ENCODE assay signal across 8 cellular contexts in genomic region chr1:161621181-161622000, GRCh38. TPM values are rescaled to one million over a fixed set of nuclear protein-coding genes. Genes with fewer than 3 reads are reported as not detected.
A peak's percentile ranks its signal among the peaks of the same experiment; 100 is the strongest.
DNase-seq lines count a peak whose midpoint lies in the region; ATAC-seq and TF ChIP-seq lines count a peak whose summit lies in the region.
"Not testable (repeated sequence)": the region's sequence is repeated elsewhere in the genome, so short reads cannot be mapped to it uniquely, and the experiment has no call there.

No MANE protein-coding gene starts in this region.

- not testable (repeated sequence) for H3K9me2 ChIP-seq in GM23338 (ENCODE audit: insufficient read depth)

- not testable (repeated sequence) for H3K27ac ChIP-seq in GM23338 (ENCODE audit: low read depth); body of pancreas; right atrium auricular region

- not testable (repeated sequence) for H3K4me1 ChIP-seq in GM23338 (ENCODE audit: insufficient read depth); body of pancreas; right atrium auricular region

- ATAC-seq in GM23338, result peak; percentile 87
- not testable (repeated sequence) for ATAC-seq in body of pancreas

- H3K4me2 ChIP-seq in GM23338, result peak overlapping the region; percentile 75

- DNase-seq in DMS114 treated with DMSO at 0.1 percent for 48 hours (lab: John Stamatoyannopoulos, UW; ENCODE audit: unreplicated experiment), result peak; percentile 85
- peak; percentile 81 for DNase-seq in GM23338 (ENCODE audit: low spot score)
- DNase-seq in NCI-H1694 (lab: John Stamatoyannopoulos, UW), result peak; percentile 74
- DNase-seq in activated CD4-positive, CD25-positive, alpha-beta regulatory T cell treated with anti-CD3 and anti-CD28 coated beads, Interleukin-2, amount 50 U/mL, for 72 hours, result peak; percentile 81
- peak; percentile 14 to 54 (median 48) for DNase-seq in body of pancreas
- DNase-seq in right atrium auricular region (ENCODE audit: low spot score), result peak; percentile 72
- peak in 51 of 56 donors; percentile 3 to 94 (median 67) for DNase-seq in nucleus accumbens (lab: John Stamatoyannopoulos, UW)
- DNase-seq in stimulated activated CD8-positive, alpha-beta memory T cell treated with anti-CD3 and anti-CD28 coated beads, Interleukin-7, amount 100 ng/mL, for 4 hours (ENCODE audit: low read depth in 2 of 2), result peak; percentile 43 to 75

- TF ChIP-seq CTCF in GM23338 (conservative IDR thresholded peaks at IDR 0.05; ENCODE audit: low read depth in 2 of 2); body of pancreas (IDR thresholded peaks at IDR 0.05); right atrium auricular region (IDR thresholded peaks at IDR 0.05): not testable (repeated sequence)

- H3K4me3 ChIP-seq in GM23338, result peak overlapping the region; percentile 66
- H3K4me3 ChIP-seq in body of pancreas, result not testable (repeated sequence)
- H3K4me3 ChIP-seq in right atrium auricular region, result peak overlapping the region; percentile 21 to 44

- H3K27ac Mint-ChIP-seq in GM23338, result peak overlapping the region; percentile 85

- H2AFZ ChIP-seq in GM23338, result not testable (repeated sequence)

- intact Hi-C loops in body of pancreas (cut with DNase I), result not testable (repeated sequence)

- not testable (repeated sequence) for H4K20me1 ChIP-seq in GM23338 (replicated peaks; ENCODE audit: insufficient read depth)

- H3K4me3 Mint-ChIP-seq in GM23338, result peak overlapping the region; percentile 95

- 2 to 7% methylated on average over 28 to 41 of the region's 41 CpGs for WGBS in body of pancreas, 2 donors

- H3K27me3 Mint-ChIP-seq in GM23338 (ENCODE audit: insufficient read depth, low read depth, poor library complexity), result peaks cover 17% of the 10 kb centered on the region

- not testable (repeated sequence) for H3K4me1 Mint-ChIP-seq in GM23338

- TF ChIP-seq POLR2A in body of pancreas (IDR thresholded peaks at IDR 0.05), result not testable (repeated sequence)

- peaks cover 25% of the 10 kb centered on the region for H3K9me3 Mint-ChIP-seq in GM23338

- not testable (repeated sequence) for H3K9me3 ChIP-seq in body of pancreas, right atrium auricular region

- H3K79me2 ChIP-seq in GM23338 (replicated peaks; ENCODE audit: insufficient read depth), result not testable (repeated sequence)

- not testable (repeated sequence) for H3K27me3 ChIP-seq in GM23338 (ENCODE audit: insufficient read depth); body of pancreas; right atrium auricular region

- not testable (repeated sequence) for H3F3A ChIP-seq in GM23338 (replicated peaks; ENCODE audit: low read depth)

- peaks cover 19% of the 10 kb centered on the region; the same call in 2 of the 3 replicates for H3K36me3 Mint-ChIP-seq in GM23338 (ENCODE audit: low read depth)

- H3K36me3 ChIP-seq in GM23338 (ENCODE audit: insufficient read depth); body of pancreas (replicated peaks in 1 of 2; ENCODE audit: insufficient read depth in 1 of 2, low read depth in 2 of 2); right atrium auricular region: not testable (repeated sequence)

TF ChIP-seq in GM23338, 12 proteins besides CTCF, POLR2A, EP300 and RAD21:
- TF ChIP-seq CREB1 (CRISPR knock-in tag; IDR thresholded peaks at IDR 0.05; ENCODE audit: low read depth), result peak; percentile 50; the same call in 1 of the 2 replicates

RNA-seq across cellular contexts. Expression of gene FCGR3B, which starts 9.6 kb away (rescaled TPM):
- not detected in 2 replicates for total RNA-seq in GM23338 (2014; rRNA removed; shearing (Covaris generic))
- not detected in 2 replicates for polyA plus RNA-seq in GM23338 (2016; fragmentation: Nextera tagmentation; extraction: Ambion mirVana)
- total RNA-seq in body of pancreas, result not detected
- 1 to 10 TPM; 2.6 to 4.3 TPM for total RNA-seq in right atrium auricular region

RNA-seq across cellular contexts. Expression of gene FCGR2B, which starts 41.6 kb away (rescaled TPM):
- not detected in 2 replicates for total RNA-seq in GM23338 (2014; rRNA removed; shearing (Covaris generic))
- not detected in 2 replicates for polyA plus RNA-seq in GM23338 (2016; fragmentation: Nextera tagmentation; extraction: Ambion mirVana)
- 1 to 10 TPM; 1.3 to 7.8 TPM for total RNA-seq in body of pancreas
- total RNA-seq in right atrium auricular region, result 1 to 10 TPM; 4.5 to 8.1 TPM
